Comparison of ENCODE assay signal across 24 cellular contexts in genomic region chr4:100688368-100688767, GRCh38.
"Had no signal": no experiment of that assay in that cellular context is flagged by ENCODE, and none has a peak within 500 bp of the region (broad histone marks: within the 10 kb centered on the region; RNA-seq: fewer than 3 reads in every experiment).

No MANE protein-coding gene starts in this region.

- H3K4me2 ChIP-seq: KMS-11 had no signal

- ATAC-seq: HepG2, K562 had no signal

- H3K9ac ChIP-seq: KMS-11 had no signal

- FAIRE-seq: HepG2, K562, RCC 7860 had no signal

- DNase-seq: Kasumi-1, NCI-H1092, NCI-H1105 treated with DMSO at 0.1 percent for 48 hours, NCI-H1417 treated with DMSO at 0.1 percent for 48 hours, NCI-H146, NCI-H1694 treated with DMSO at 0.1 percent for 48 hours, NCI-H1930, NCI-H2081, NCI-H2107, NCI-H2227 treated with DMSO at 0.1 percent for 48 hours, NCI-H446, NCI-H510A, NCI-H524 treated with DMSO at 0.1 percent for 48 hours, NCI-H69, NCI-H774, Right ventricle myocardium superior, RPMI8226, SIG-M5 had no signal

- H3K9me3 ChIP-seq: SJSA1 had no signal

- H3K27me3 ChIP-seq: SJSA1 had no signal

- H3K27ac ChIP-seq: KMS-11, SJSA1, SK-N-MC had no signal

- H3K4me3 ChIP-seq: K562, SJSA1, SK-N-MC had no signal

- H3K36me3 ChIP-seq: SJSA1 had no signal

- H3K4me1 ChIP-seq: SJSA1 had no signal
